ENCODE assay signal across 17 cellular contexts in the genomic region with DNA sequence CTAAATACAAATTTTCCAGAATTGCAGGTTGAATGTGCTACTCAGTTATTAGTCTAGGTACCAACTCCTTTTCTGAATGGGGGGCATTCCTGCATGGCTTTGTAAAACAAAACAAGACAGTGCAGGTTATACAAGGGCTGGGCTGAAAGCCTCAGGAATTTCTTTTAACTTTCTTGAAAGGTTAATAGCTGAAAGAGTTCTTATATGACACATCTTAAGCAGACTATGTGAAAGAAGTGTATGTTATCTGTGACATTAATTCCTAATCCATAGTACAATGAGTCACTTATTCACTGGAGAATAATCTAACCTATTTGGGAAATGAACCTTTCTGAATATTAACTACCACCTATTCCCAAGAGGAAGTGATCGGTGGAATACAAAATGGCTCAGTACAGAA.
"Had no signal": no experiment of that assay in that cellular context is flagged by ENCODE, and none has a peak within 500 bp of the region (broad histone marks: within the 10 kb centered on the region; RNA-seq: fewer than 3 reads in every experiment).

No MANE protein-coding gene starts in this region.

- ATAC-seq: activated CD8-positive, alpha-beta T cell treated with anti-CD3 and anti-CD28 coated beads, Interleukin-2, amount 10 ng/mL, durations not matched to agents 7 days and 5 days; left colon; lower lobe of right lung had no signal

- H3K9me3 Mint-ChIP-seq: dendritic cell treated with granulocyte-macrophage colony-stimulating factor and Interleukin-4, amounts not matched to agents 40 ng/mL and 50 ng/mL, for 4 days had no signal

- H3K27me3 Mint-ChIP-seq: dendritic cell treated with granulocyte-macrophage colony-stimulating factor and Interleukin-4, amounts not matched to agents 40 ng/mL and 50 ng/mL, for 4 days had no signal

- H3K27ac Mint-ChIP-seq: activated CD8-positive, alpha-beta T cell treated with anti-CD3 and anti-CD28 coated beads, Interleukin-2, amount 10 ng/mL, durations not matched to agents 7 days and 5 days; dendritic cell treated with granulocyte-macrophage colony-stimulating factor and Interleukin-4, amounts not matched to agents 40 ng/mL and 50 ng/mL, for 4 days had no signal

- DNase-seq: activated CD4-positive, alpha-beta T cell treated with anti-CD3 and anti-CD28 coated beads for 1 hour; activated CD8-positive, alpha-beta T cell treated with anti-CD3 and anti-CD28 coated beads, Interleukin-2, amount 10 ng/mL, durations not matched to agents 7 days and 5 days; amygdala; effector CD8-positive, alpha-beta T cell; esophagus squamous epithelium; left colon; lower lobe of right lung; occipital lobe; posterior cingulate gyrus; retina; stimulated activated CD4-positive, alpha-beta T cell treated with anti-CD3 and anti-CD28 coated beads, Interleukin-12 subunit alpha, Interleukin-12 subunit beta, amount 100 ng/mL, for 4 hours; stimulated activated CD4-positive, alpha-beta T cell treated with anti-CD3 and anti-CD28 coated beads, Interleukin-1b, Interleukin-23, amount 100 ng/mL, for 48 hours; stimulated activated CD8-positive, alpha-beta memory T cell treated with anti-CD3 and anti-CD28 coated beads, Interleukin-4, amount 100 ng/mL, for 48 hours; stimulated activated naive CD4-positive, alpha-beta T cell; WERI-Rb-1 had no signal

- H3K4me3 Mint-ChIP-seq: activated CD8-positive, alpha-beta T cell treated with anti-CD3 and anti-CD28 coated beads, Interleukin-2, amount 10 ng/mL, durations not matched to agents 7 days and 5 days; dendritic cell treated with granulocyte-macrophage colony-stimulating factor and Interleukin-4, amounts not matched to agents 40 ng/mL and 50 ng/mL, for 4 days; mesothelial cell of epicardium had no signal
